16 cellular contexts compared by ENCODE assay signal in the genomic region with DNA sequence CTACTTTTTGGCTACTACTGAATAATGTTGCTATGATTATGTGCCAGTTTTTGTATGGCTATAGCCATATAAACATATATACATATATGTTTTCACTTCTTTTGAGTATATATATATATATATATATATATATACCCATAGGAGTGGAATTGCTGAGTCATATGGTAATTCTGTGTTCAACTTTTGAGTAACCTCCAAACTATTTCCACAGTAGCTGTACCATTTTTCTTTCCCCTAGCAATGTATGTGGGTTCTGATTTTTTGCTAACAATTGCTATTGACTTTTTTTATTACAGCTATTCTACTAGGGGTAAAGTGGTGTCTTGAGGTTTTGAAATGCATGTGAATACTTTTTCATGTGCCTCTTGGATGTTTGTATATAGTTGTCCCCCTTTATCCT. TPM values are rescaled to one million over a fixed set of nuclear protein-coding genes. Genes with fewer than 3 reads are reported as not detected.
DNase-seq lines count a peak whose midpoint lies in the region; ATAC-seq, FAIRE-seq and TF ChIP-seq lines count a peak whose summit lies in the region.
"Had no signal": no experiment of that assay in that cellular context is flagged by ENCODE, and none has a peak within 500 bp of the region (broad histone marks: within the 10 kb centered on the region; RNA-seq: fewer than 3 reads in every experiment).

No MANE protein-coding gene starts in this region.

- intact Hi-C loops in OCI-LY7 (cut with micrococcal nuclease; ENCODE audit: unreplicated experiment): no loop called here

- H3K9me2 ChIP-seq in OCI-LY7 (ENCODE audit: insufficient read depth, low read length): no peaks in the 10 kb centered on the region

- peak overlapping the region; percentile 51 for H3K27ac Mint-ChIP-seq in activated CD8-positive, alpha-beta memory T cell treated with anti-CD3 and anti-CD28 coated beads, Interleukin-2, amount 10 ng/mL, durations not matched to agents 7 days and 5 days

- no peak for TF ChIP-seq CTCF in OCI-LY7 (conservative IDR thresholded peaks at IDR 0.05; ENCODE audit: low read length)
- no peak for TF ChIP-seq CTCF in bronchial epithelial cell (IDR thresholded peaks at IDR 0.05; ENCODE audit: insufficient read depth, low read length, severe bottlenecking)
- TF ChIP-seq CTCF in smooth muscle cell (IDR thresholded peaks at IDR 0.05; ENCODE audit: borderline replicate concordance, insufficient read depth, poor library complexity, severe bottlenecking): no peak

- peaks cover 55% of the 10 kb centered on the region for H3K36me3 Mint-ChIP-seq in activated CD8-positive, alpha-beta memory T cell treated with anti-CD3 and anti-CD28 coated beads, Interleukin-2, amount 10 ng/mL, durations not matched to agents 7 days and 5 days

- H2AFZ ChIP-seq in OCI-LY7 (ENCODE audit: low read length): no peak overlapping the region
- no peak overlapping the region for H2AFZ ChIP-seq in smooth muscle cell (ENCODE audit: low read depth)

- H3K4me3 ChIP-seq in OCI-LY7 (ENCODE audit: low read depth, low read length, poor library complexity, severe bottlenecking): no peak overlapping the region
- no peak overlapping the region for H3K4me3 ChIP-seq in bronchial epithelial cell (ENCODE audit: low read depth, low read length)
- no peak overlapping the region for H3K4me3 ChIP-seq in smooth muscle cell
- H3K4me3 ChIP-seq: heart left ventricle, mucosa of descending colon, thoracic aorta had no signal

- H3K4me2 ChIP-seq in OCI-LY7 (ENCODE audit: low read length) (0 out of 2 replicates have a peak overlapping the region, but pooled peaks have one; percentile 51), smooth muscle cell (no peak overlapping the region)

- no peaks in the 10 kb centered on the region for H3K9me3 Mint-ChIP-seq in activated CD8-positive, alpha-beta memory T cell treated with anti-CD3 and anti-CD28 coated beads, Interleukin-2, amount 10 ng/mL, durations not matched to agents 7 days and 5 days (ENCODE audit: low read depth)

- H3F3A ChIP-seq in smooth muscle cell (ENCODE audit: low read depth): peaks cover 4% of the 10 kb centered on the region

- no peaks in the 10 kb centered on the region for H3K27me3 Mint-ChIP-seq in activated CD8-positive, alpha-beta memory T cell treated with anti-CD3 and anti-CD28 coated beads, Interleukin-2, amount 10 ng/mL, durations not matched to agents 7 days and 5 days

- CTCF ChIA-PET in activated CD8-positive, alpha-beta memory T cell treated with anti-CD3 and anti-CD28 coated beads, Interleukin-2, amount 10 ng/mL, durations not matched to agents 7 days and 5 days (lab: Charles Lee): interaction anchor here (0.6 kb wide), 1 partner anchor 55 kb away, joined by 3 read pairs; no protein-coding TSS in a partner anchor
- CTCF ChIA-PET in OCI-LY7 (lab: Charles Lee; ENCODE audit: unreplicated experiment): no interaction called here

- no peak overlapping the region for H3K4me3 Mint-ChIP-seq in activated CD8-positive, alpha-beta memory T cell treated with anti-CD3 and anti-CD28 coated beads, Interleukin-2, amount 10 ng/mL, durations not matched to agents 7 days and 5 days

- H3K4me1 ChIP-seq in OCI-LY7 (ENCODE audit: insufficient read depth, low read length, poor library complexity, severe bottlenecking) (peaks cover 50% of the 10 kb centered on the region), smooth muscle cell (ENCODE audit: low read depth) (peaks cover 4% of the 10 kb centered on the region)

- no peak overlapping the region for H3K9ac ChIP-seq in smooth muscle cell (ENCODE audit: low read depth)

- FAIRE-seq in bronchial epithelial cell (lab: Jason Lieb, UNC): no peak

- H4K20me1 ChIP-seq in OCI-LY7 (ENCODE audit: insufficient read depth, low read length) (no peaks in the 10 kb centered on the region), smooth muscle cell (ENCODE audit: low read depth) (peaks cover 84% of the 10 kb centered on the region)

- peaks cover 48% of the 10 kb centered on the region; the same call in 1 of the 2 replicates for H3K79me2 ChIP-seq in OCI-LY7 (ENCODE audit: insufficient read depth, low read depth, low read length)
- peaks cover 62% of the 10 kb centered on the region for H3K79me2 ChIP-seq in smooth muscle cell (ENCODE audit: low read depth)

- no peak for DNase-seq in activated CD8-positive, alpha-beta memory T cell treated with anti-CD3 and anti-CD28 coated beads, Interleukin-2, amount 10 ng/mL, durations not matched to agents 7 days and 5 days
- no peak for DNase-seq in activated CD8-positive, alpha-beta memory T cell treated with anti-CD3 and anti-CD28 coated beads, Interleukin-2, amount 50 U/mL, for 48 hours
- DNase-seq in OCI-LY7 (ENCODE audit: low spot score) (no peak), bronchial epithelial cell (ENCODE audit: low read depth) (peak; percentile 55), smooth muscle cell (lab: John Stamatoyannopoulos, UW; ENCODE audit: unreplicated experiment) (no peak), NCI-H2029 (lab: John Stamatoyannopoulos, UW) (no peak), NCI-H82 (lab: John Stamatoyannopoulos, UW) (no peak)
- DNase-seq: ACHN, GDM1, heart left ventricle, mucosa of descending colon, MV-4-11 had no signal

- H3K27ac ChIP-seq in OCI-LY7 (ENCODE audit: low read depth, low read length, poor library complexity, severe bottlenecking) (peak overlapping the region; percentile 43), smooth muscle cell (ENCODE audit: low read depth) (peak overlapping the region; percentile 62)
- H3K27ac ChIP-seq: heart left ventricle, thoracic aorta had no signal

- H3K9me3 ChIP-seq in OCI-LY7 (ENCODE audit: low read length): no peaks in the 10 kb centered on the region
- no peaks in the 10 kb centered on the region for H3K9me3 ChIP-seq in smooth muscle cell (replicated peaks; ENCODE audit: low read depth)
- H3K9me3 ChIP-seq: heart left ventricle, mucosa of descending colon, thoracic aorta had no signal

- H3K4me1 Mint-ChIP-seq in activated CD8-positive, alpha-beta memory T cell treated with anti-CD3 and anti-CD28 coated beads, Interleukin-2, amount 10 ng/mL, durations not matched to agents 7 days and 5 days: peaks cover 32% of the 10 kb centered on the region

- H3K36me3 ChIP-seq in OCI-LY7 (ENCODE audit: insufficient read depth, low read length): peaks cover 65% of the 10 kb centered on the region
- H3K36me3 ChIP-seq in bronchial epithelial cell (ENCODE audit: control insufficient read depth, insufficient read depth, low read length): peaks cover 6% of the 10 kb centered on the region
- no peaks in the 10 kb centered on the region for H3K36me3 ChIP-seq in smooth muscle cell (ENCODE audit: low read depth)
- H3K36me3 ChIP-seq: thoracic aorta had no signal

- BruUV-seq in OCI-LY7 (replicated peaks; lab: Mats Ljungman, UMichigan): no TSS peak

- POLR2A ChIA-PET in OCI-LY7 (lab: Charles Lee): interaction anchor here (1.0 kb wide), 1 partner anchor 26 kb away, joined by 4 read pairs; no protein-coding TSS in a partner anchor

- peak; percentile 58 for ATAC-seq in activated CD8-positive, alpha-beta memory T cell treated with anti-CD3 and anti-CD28 coated beads, Interleukin-2, amount 10 ng/mL, durations not matched to agents 7 days and 5 days
- ATAC-seq in GM21528 (IDR thresholded peaks at IDR 0.05; ENCODE audit: low FRiP score, unreplicated experiment): no peak
- ATAC-seq: HCT116, heart left ventricle, mucosa of descending colon had no signal

- H3K27me3 ChIP-seq in bronchial epithelial cell (ENCODE audit: control insufficient read depth, insufficient read depth, low read length) (no peaks in the 10 kb centered on the region), smooth muscle cell (ENCODE audit: low read depth) (no peaks in the 10 kb centered on the region)
- H3K27me3 ChIP-seq: heart left ventricle had no signal

RNA-seq across cellular contexts. Expression of a gene that starts 30.4 kb away (rescaled TPM):
- total RNA-seq in activated CD8-positive, alpha-beta memory T cell treated with anti-CD3 and anti-CD28 coated beads, Interleukin-2, amount 10 ng/mL, durations not matched to agents 7 days and 5 days: 10 to 100 TPM; 40.0 to 49.2 TPM
- total RNA-seq in OCI-LY7 (2014; rRNA removed; shearing (Covaris generic)): 19.1 and 19.2 TPM in 2 replicates
- total RNA-seq in OCI-LY7 (2022) (58.9 and 59.1 TPM in 2 replicates), bronchial epithelial cell (5.5 and 6.4 TPM in 2 replicates), smooth muscle cell (17.6 and 18.9 TPM in 2 replicates)
- polyA plus RNA-seq in smooth muscle cell: 5.0 and 5.7 TPM in 2 replicates

RNA-seq across cellular contexts. Expression of a gene that starts 51.2 kb away (rescaled TPM):
- total RNA-seq in activated CD8-positive, alpha-beta memory T cell treated with anti-CD3 and anti-CD28 coated beads, Interleukin-2, amount 10 ng/mL, durations not matched to agents 7 days and 5 days: under 1 TPM; 0.19 to 0.35 TPM
- total RNA-seq in OCI-LY7 (2014; rRNA removed; shearing (Covaris generic)): not detected in 2 replicates
- total RNA-seq in OCI-LY7 (2022) (not detected in 2 replicates), bronchial epithelial cell (0.13 TPM in 1 of 2 replicates, not detected in the other), smooth muscle cell (not detected in 2 replicates)
- 0.34 and 0.39 TPM in 2 replicates for polyA plus RNA-seq in smooth muscle cell
- total RNA-seq: SK-MEL-5 had no signal
- polyA plus RNA-seq: heart left ventricle had no signal
